In the genomic region with DNA sequence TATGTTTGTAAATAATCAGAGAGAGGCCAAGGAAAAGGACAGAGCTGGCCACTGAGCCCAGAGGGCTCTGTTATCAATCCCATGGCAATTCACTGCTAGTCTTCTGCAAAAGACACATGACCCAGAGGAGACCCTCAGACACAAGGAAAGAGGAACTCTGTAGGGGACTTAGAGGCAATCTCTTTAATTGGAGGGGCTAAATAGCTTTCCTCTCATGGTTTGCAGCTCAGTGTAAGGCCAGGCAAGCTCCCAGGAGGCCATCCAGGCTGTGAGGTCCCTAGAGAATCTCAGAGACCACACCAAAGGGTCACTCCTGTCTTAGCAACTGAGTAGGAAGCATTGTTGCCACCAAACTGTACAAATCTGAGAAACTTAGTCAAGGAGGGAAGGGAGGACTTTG, we compare ENCODE assay signal across 1 cellular context.
TF ChIP-seq lines count a peak whose summit lies in the region.

No MANE protein-coding gene starts in this region.

TF ChIP-seq in GM12878, 131 proteins besides CTCF, POLR2A, EP300 and RAD21:
- peak; percentile 44; the same call in 1 of the 2 replicates for TF ChIP-seq SPI1 (IDR thresholded peaks at IDR 0.05; ENCODE audit: borderline replicate concordance, insufficient read depth, low read depth, low read length)
- TF ChIP-seq MEF2B (IDR thresholded peaks at IDR 0.05; ENCODE audit: partially characterized antibody, poor library complexity, severe bottlenecking) = peak; percentile 75
- TF ChIP-seq, protein P1, sequence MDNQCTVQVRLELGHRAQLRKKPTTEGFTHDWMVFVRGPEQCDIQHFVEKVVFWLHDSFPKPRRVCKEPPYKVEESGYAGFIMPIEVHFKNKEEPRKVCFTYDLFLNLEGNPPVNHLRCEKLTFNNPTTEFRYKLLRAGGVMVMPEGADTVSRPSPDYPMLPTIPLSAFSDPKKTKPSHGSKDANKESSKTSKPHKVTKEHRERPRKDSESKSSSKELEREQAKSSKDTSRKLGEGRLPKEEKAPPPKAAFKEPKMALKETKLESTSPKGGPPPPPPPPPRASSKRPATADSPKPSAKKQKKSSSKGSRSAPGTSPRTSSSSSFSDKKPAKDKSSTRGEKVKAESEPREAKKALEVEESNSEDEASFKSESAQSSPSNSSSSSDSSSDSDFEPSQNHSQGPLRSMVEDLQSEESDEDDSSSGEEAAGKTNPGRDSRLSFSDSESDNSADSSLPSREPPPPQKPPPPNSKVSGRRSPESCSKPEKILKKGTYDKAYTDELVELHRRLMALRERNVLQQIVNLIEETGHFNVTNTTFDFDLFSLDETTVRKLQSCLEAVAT (IDR thresholded peaks at IDR 0.05) = no peak
- no peak for TF ChIP-seq RAD51 (IDR thresholded peaks at IDR 0.05)
- TF ChIP-seq TAF1 (IDR thresholded peaks at IDR 0.05; ENCODE audit: borderline replicate concordance, low read depth, low read length) = 0 out of 2 replicates have a peak, but pooled peaks have one; percentile 23
- no peak for TF ChIP-seq PAX5 (IDR thresholded peaks at IDR 0.05; ENCODE audit: borderline replicate concordance, low read depth, low read length)
- TF ChIP-seq SP1 (IDR thresholded peaks at IDR 0.05; ENCODE audit: low read depth, low read length) = no peak
- 0 out of 2 replicates have a peak, but pooled peaks have one; percentile 56 for TF ChIP-seq MTA3 (IDR thresholded peaks at IDR 0.05; ENCODE audit: borderline replicate concordance, low read length)
- no peak for TF ChIP-seq ZNF207 (IDR thresholded peaks at IDR 0.05; ENCODE audit: borderline replicate concordance)
- no peak for TF ChIP-seq CREB1 (IDR thresholded peaks at IDR 0.05; ENCODE audit: low read depth)
- TF ChIP-seq RCOR1 (conservative IDR thresholded peaks at IDR 0.05; ENCODE audit: low read depth, low read length) = no peak
- TF ChIP-seq BRCA1 (IDR thresholded peaks at IDR 0.05; ENCODE audit: low read depth, low read length) = no peak
- TF ChIP-seq ZNF384 (IDR thresholded peaks at IDR 0.05; ENCODE audit: borderline replicate concordance, low read depth, low read length) = no peak
- no peak for TF ChIP-seq YY1 (IDR thresholded peaks at IDR 0.05; ENCODE audit: low read depth, low read length)
- TF ChIP-seq TBL1XR1 (IDR thresholded peaks at IDR 0.05; ENCODE audit: low read depth, low read length) = no peak
- no peak for TF ChIP-seq BHLHE40 (IDR thresholded peaks at IDR 0.05; ENCODE audit: borderline replicate concordance in 1 of 2, low read depth in 2 of 2, low read length in 1 of 2)
- no peak for TF ChIP-seq POLR2AphosphoS5 (IDR thresholded peaks at IDR 0.05; ENCODE audit: low read length)
- TF ChIP-seq EED (IDR thresholded peaks at IDR 0.05; ENCODE audit: low read depth) = no peak
- 0 out of 4 replicates have a peak, but pooled peaks of 1 of the 2 experiments have one; percentile 5 for TF ChIP-seq ETV6 (conservative IDR thresholded peaks at IDR 0.05 in 1 of 2, IDR thresholded peaks at IDR 0.05 in 1 of 2; ENCODE audit: borderline replicate concordance in 1 of 2, low read depth in 1 of 2)
- TF ChIP-seq, protein P2, sequence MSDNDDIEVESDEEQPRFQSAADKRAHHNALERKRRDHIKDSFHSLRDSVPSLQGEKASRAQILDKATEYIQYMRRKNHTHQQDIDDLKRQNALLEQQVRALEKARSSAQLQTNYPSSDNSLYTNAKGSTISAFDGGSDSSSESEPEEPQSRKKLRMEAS (IDR thresholded peaks at IDR 0.05; ENCODE audit: low read depth, low read length) = no peak
TF ChIP-seq in GM12878: peak in this region for 5.
